In genomic region chr2:38443021-38443541, GRCh38 we compare ENCODE assay signal across 11 cellular contexts.
A peak's percentile ranks its signal among the peaks of the same experiment; 100 is the strongest.
DNase-seq lines count a peak whose midpoint lies in the region; ATAC-seq and TF ChIP-seq lines count a peak whose summit lies in the region.
"Had no signal": no experiment of that assay in that cellular context is flagged by ENCODE, and none has a peak within 500 bp of the region (broad histone marks: within the 10 kb centered on the region; RNA-seq: fewer than 3 reads in every experiment).

No MANE protein-coding gene starts in this region.

- H3K4me3 ChIP-seq in skin epidermis, result no peak overlapping the region

- intact Hi-C loops in left ventricle myocardium superior (cut with micrococcal nuclease), result loop anchor here (10.0 kb wide), 1 partner anchor 68 kb away; the partner anchor contains the start of gene ATL2
- intact Hi-C loops in activated T-helper 1 cell treated with anti-CD3 and anti-CD28 coated beads, Interleukin-12 subunit alpha, Interleukin-12 subunit beta, Interleukin-2, Interleukin-4 antibody, amounts not matched to agents 30 ng/mL and 10 ng/mL and 1 ng/mL, durations not matched to agents 14 hours and 24 hours and 36 hours (cut with micrococcal nuclease), result no loop called here

- peak; percentile 75 for ATAC-seq in left ventricle myocardium superior

- no peak for TF ChIP-seq CTCF in endothelial cell (IDR thresholded peaks at IDR 0.05; ENCODE audit: unreplicated experiment)

- H3K4me1 Mint-ChIP-seq in activated T-helper 1 cell treated with anti-CD3 and anti-CD28 coated beads, Interleukin-12 subunit alpha, Interleukin-12 subunit beta, Interleukin-2, Interleukin-4 antibody, amounts not matched to agents 30 ng/mL and 10 ng/mL and 1 ng/mL, durations not matched to agents 14 hours and 24 hours and 36 hours (ENCODE audit: low read depth), result peaks cover 10% of the 10 kb centered on the region
- peaks cover 2% of the 10 kb centered on the region for H3K4me1 Mint-ChIP-seq in endothelial cell (ENCODE audit: unreplicated experiment)

- no peaks in the 10 kb centered on the region for H3K9me3 Mint-ChIP-seq in activated T-helper 1 cell treated with anti-CD3 and anti-CD28 coated beads, Interleukin-12 subunit alpha, Interleukin-12 subunit beta, Interleukin-2, Interleukin-4 antibody, amounts not matched to agents 30 ng/mL and 10 ng/mL and 1 ng/mL, durations not matched to agents 14 hours and 24 hours and 36 hours
- no peaks in the 10 kb centered on the region for H3K9me3 Mint-ChIP-seq in endothelial cell (ENCODE audit: unreplicated experiment)

- H3K27ac Mint-ChIP-seq in activated T-helper 1 cell treated with anti-CD3 and anti-CD28 coated beads, Interleukin-12 subunit alpha, Interleukin-12 subunit beta, Interleukin-2, Interleukin-4 antibody, amounts not matched to agents 30 ng/mL and 10 ng/mL and 1 ng/mL, durations not matched to agents 14 hours and 24 hours and 36 hours, result no peak overlapping the region
- H3K27ac Mint-ChIP-seq in endothelial cell (ENCODE audit: unreplicated experiment), result no peak overlapping the region

- no peak overlapping the region for H3K4me3 Mint-ChIP-seq in activated T-helper 1 cell treated with anti-CD3 and anti-CD28 coated beads, Interleukin-12 subunit alpha, Interleukin-12 subunit beta, Interleukin-2, Interleukin-4 antibody, amounts not matched to agents 30 ng/mL and 10 ng/mL and 1 ng/mL, durations not matched to agents 14 hours and 24 hours and 36 hours
- H3K4me3 Mint-ChIP-seq in endothelial cell (ENCODE audit: unreplicated experiment), result no peak overlapping the region

- DNase-seq in HT-29 (ENCODE audit: low spot score), result peak; percentile 57
- peak; percentile 9 for DNase-seq in T1000 (lab: John Stamatoyannopoulos, UW)
- DNase-seq in left ventricle myocardium superior, result peak; percentile 37
- no peak for DNase-seq in HK-2 (ENCODE audit: unreplicated experiment)
- no peak for DNase-seq in NK-92 treated with Interleukin-12 subunit alpha and Interleukin-12 subunit beta, amount 100 ng/mL, for 24 hours (lab: John Stamatoyannopoulos, UW)
- no peak for DNase-seq in activated T-helper 1 cell treated with anti-CD3 and anti-CD28 coated beads, Interleukin-12 subunit alpha, Interleukin-12 subunit beta, Interleukin-2, Interleukin-4 antibody, amounts not matched to agents 30 ng/mL and 10 ng/mL and 1 ng/mL, durations not matched to agents 14 hours and 24 hours and 36 hours (ENCODE audit: low spot score)
- no peak for DNase-seq in endothelial cell (ENCODE audit: low spot score)
- DNase-seq: GDM1; retina; stimulated activated naive CD4-positive, alpha-beta T cell had no signal

- H3K27ac ChIP-seq in skin epidermis, result peak overlapping the region in 13 of 21 experiments; percentile 0 to 65 (median 32)

- peaks cover 23% of the 10 kb centered on the region for H3K27me3 Mint-ChIP-seq in activated T-helper 1 cell treated with anti-CD3 and anti-CD28 coated beads, Interleukin-12 subunit alpha, Interleukin-12 subunit beta, Interleukin-2, Interleukin-4 antibody, amounts not matched to agents 30 ng/mL and 10 ng/mL and 1 ng/mL, durations not matched to agents 14 hours and 24 hours and 36 hours (ENCODE audit: insufficient read depth)
- H3K27me3 Mint-ChIP-seq in endothelial cell (ENCODE audit: unreplicated experiment), result peaks cover 6% of the 10 kb centered on the region

- H3K36me3 Mint-ChIP-seq in activated T-helper 1 cell treated with anti-CD3 and anti-CD28 coated beads, Interleukin-12 subunit alpha, Interleukin-12 subunit beta, Interleukin-2, Interleukin-4 antibody, amounts not matched to agents 30 ng/mL and 10 ng/mL and 1 ng/mL, durations not matched to agents 14 hours and 24 hours and 36 hours (ENCODE audit: low read depth), result no peaks in the 10 kb centered on the region
- no peaks in the 10 kb centered on the region for H3K36me3 Mint-ChIP-seq in endothelial cell (ENCODE audit: low read depth, unreplicated experiment)

Comparison
In these comparisons a context has a peak if more than half of its experiments do, and no peak if none do; other contexts are left out.
1. DNase-seq: peak in HT-29 (single experiment), T1000 (single experiment) and left ventricle myocardium superior (single experiment); none in HK-2 (single experiment), NK-92 treated with Interleukin-12 subunit alpha and Interleukin-12 subunit beta, amount 100 ng/mL, for 24 hours (single experiment), activated T-helper 1 cell treated with anti-CD3 and anti-CD28 coated beads, Interleukin-12 subunit alpha, Interleukin-12 subunit beta, Interleukin-2, Interleukin-4 antibody, amounts not matched to agents 30 ng/mL and 10 ng/mL and 1 ng/mL, durations not matched to agents 14 hours and 24 hours and 36 hours (single experiment) and endothelial cell (single experiment).